In the genomic region with DNA sequence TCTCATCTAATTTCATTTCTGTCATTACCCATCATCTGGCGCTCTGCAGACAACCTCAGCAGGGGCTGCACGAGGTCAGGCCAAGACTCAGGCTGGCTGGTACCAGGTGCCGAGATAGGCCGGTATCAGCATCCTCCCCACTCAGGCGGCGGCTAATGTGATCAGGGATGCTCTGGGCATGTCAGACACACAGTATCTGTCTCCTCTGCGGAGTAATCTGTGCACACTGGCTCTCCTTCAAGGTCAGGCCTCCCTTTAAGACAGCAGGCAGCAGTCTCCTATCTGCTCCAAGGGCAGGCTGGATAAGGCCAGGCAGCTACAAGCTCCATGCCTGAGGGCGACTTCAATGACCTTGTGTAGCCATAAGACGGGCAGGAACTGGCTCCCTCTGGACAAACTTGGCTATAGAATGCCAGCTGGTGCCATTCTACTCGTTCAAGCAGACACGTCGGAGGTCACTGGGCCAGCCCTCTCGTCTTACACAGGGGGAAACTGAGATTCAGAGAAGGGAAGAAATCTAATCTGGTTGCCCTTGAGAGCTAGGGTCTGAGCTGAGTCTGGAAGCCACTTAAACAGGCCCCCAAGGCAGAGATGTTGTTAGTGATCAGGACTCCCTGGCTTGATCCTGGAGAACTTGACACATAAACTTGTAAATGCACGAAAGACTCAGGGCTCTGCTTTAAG, we compare ENCODE assay signal across 1 cellular context.
TF ChIP-seq lines count a peak whose summit lies in the region.

No MANE protein-coding gene starts in this region.

TF ChIP-seq in SK-N-SH, 30 proteins besides CTCF, POLR2A, EP300 and RAD21 (continued from another document):
- TF ChIP-seq, protein P1, sequence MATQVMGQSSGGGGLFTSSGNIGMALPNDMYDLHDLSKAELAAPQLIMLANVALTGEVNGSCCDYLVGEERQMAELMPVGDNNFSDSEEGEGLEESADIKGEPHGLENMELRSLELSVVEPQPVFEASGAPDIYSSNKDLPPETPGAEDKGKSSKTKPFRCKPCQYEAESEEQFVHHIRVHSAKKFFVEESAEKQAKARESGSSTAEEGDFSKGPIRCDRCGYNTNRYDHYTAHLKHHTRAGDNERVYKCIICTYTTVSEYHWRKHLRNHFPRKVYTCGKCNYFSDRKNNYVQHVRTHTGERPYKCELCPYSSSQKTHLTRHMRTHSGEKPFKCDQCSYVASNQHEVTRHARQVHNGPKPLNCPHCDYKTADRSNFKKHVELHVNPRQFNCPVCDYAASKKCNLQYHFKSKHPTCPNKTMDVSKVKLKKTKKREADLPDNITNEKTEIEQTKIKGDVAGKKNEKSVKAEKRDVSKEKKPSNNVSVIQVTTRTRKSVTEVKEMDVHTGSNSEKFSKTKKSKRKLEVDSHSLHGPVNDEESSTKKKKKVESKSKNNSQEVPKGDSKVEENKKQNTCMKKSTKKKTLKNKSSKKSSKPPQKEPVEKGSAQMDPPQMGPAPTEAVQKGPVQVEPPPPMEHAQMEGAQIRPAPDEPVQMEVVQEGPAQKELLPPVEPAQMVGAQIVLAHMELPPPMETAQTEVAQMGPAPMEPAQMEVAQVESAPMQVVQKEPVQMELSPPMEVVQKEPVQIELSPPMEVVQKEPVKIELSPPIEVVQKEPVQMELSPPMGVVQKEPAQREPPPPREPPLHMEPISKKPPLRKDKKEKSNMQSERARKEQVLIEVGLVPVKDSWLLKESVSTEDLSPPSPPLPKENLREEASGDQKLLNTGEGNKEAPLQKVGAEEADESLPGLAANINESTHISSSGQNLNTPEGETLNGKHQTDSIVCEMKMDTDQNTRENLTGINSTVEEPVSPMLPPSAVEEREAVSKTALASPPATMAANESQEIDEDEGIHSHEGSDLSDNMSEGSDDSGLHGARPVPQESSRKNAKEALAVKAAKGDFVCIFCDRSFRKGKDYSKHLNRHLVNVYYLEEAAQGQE (IDR thresholded peaks at IDR 0.05; ENCODE audit: low read depth, low read length) = no peak
- TF ChIP-seq POLR2AphosphoS5 (IDR thresholded peaks at IDR 0.05; ENCODE audit: low read depth, low read length) (no peak), FOXJ3 (CRISPR knock-in tag; IDR thresholded peaks at IDR 0.05) (peak; percentile 64; the same call in 1 of the 2 replicates), YY1 (IDR thresholded peaks at IDR 0.05; ENCODE audit: low read depth) (no peak), SMC3 (IDR thresholded peaks at IDR 0.05; ENCODE audit: low read depth, low read length) (no peak), TEAD4 (IDR thresholded peaks at IDR 0.05; ENCODE audit: borderline replicate concordance, insufficient read depth) (no peak), GATA2 (CRISPR knock-in tag; IDR thresholded peaks at IDR 0.05) (peak; percentile 50), MEF2A (IDR thresholded peaks at IDR 0.05; ENCODE audit: borderline replicate concordance, low read depth) (no peak), FOXM1 (IDR thresholded peaks at IDR 0.05; ENCODE audit: low read depth) (no peak), RCOR1 (IDR thresholded peaks at IDR 0.05; ENCODE audit: low read length) (peak; percentile 53), FOSL2 (IDR thresholded peaks at IDR 0.05; ENCODE audit: borderline replicate concordance, low read depth) (no peak), MXI1 (IDR thresholded peaks at IDR 0.05; ENCODE audit: low read depth, low read length) (peak; percentile 55; the same call in 1 of the 2 replicates), RFX5 (IDR thresholded peaks at IDR 0.05; ENCODE audit: low read length) (no peak), GABPA (IDR thresholded peaks at IDR 0.05; ENCODE audit: low read depth) (no peak), EZH2phosphoT487 (IDR thresholded peaks at IDR 0.05; ENCODE audit: borderline replicate concordance, low read depth) (no peak), TCF12 (IDR thresholded peaks at IDR 0.05) (no peak), SIN3A (IDR thresholded peaks at IDR 0.05; ENCODE audit: borderline replicate concordance, low read depth, low read length) (no peak), NFIC (IDR thresholded peaks at IDR 0.05; ENCODE audit: borderline replicate concordance) (no peak)
- TF ChIP-seq, protein P2, sequence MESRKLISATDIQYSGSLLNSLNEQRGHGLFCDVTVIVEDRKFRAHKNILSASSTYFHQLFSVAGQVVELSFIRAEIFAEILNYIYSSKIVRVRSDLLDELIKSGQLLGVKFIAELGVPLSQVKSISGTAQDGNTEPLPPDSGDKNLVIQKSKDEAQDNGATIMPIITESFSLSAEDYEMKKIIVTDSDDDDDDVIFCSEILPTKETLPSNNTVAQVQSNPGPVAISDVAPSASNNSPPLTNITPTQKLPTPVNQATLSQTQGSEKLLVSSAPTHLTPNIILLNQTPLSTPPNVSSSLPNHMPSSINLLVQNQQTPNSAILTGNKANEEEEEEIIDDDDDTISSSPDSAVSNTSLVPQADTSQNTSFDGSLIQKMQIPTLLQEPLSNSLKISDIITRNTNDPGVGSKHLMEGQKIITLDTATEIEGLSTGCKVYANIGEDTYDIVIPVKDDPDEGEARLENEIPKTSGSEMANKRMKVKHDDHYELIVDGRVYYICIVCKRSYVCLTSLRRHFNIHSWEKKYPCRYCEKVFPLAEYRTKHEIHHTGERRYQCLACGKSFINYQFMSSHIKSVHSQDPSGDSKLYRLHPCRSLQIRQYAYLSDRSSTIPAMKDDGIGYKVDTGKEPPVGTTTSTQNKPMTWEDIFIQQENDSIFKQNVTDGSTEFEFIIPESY (IDR thresholded peaks at IDR 0.05; ENCODE audit: borderline replicate concordance, low read depth) = no peak
- TF ChIP-seq, protein P3, sequence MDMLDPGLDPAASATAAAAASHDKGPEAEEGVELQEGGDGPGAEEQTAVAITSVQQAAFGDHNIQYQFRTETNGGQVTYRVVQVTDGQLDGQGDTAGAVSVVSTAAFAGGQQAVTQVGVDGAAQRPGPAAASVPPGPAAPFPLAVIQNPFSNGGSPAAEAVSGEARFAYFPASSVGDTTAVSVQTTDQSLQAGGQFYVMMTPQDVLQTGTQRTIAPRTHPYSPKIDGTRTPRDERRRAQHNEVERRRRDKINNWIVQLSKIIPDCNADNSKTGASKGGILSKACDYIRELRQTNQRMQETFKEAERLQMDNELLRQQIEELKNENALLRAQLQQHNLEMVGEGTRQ (IDR thresholded peaks at IDR 0.05; ENCODE audit: borderline replicate concordance, low read depth, low read length) = no peak
TF ChIP-seq in SK-N-SH: peak in this region for 5.
